1 cellular context compared by ENCODE assay signal in genomic region chr9:87586731-87587355, GRCh38.
TF ChIP-seq lines count a peak whose summit lies in the region.

No MANE protein-coding gene starts in this region.

TF ChIP-seq in HepG2, 621 proteins besides CTCF, POLR2A, EP300 and RAD21 (continued from another document):
- TF ChIP-seq PRDM10 (CRISPR knock-in tag; IDR thresholded peaks at IDR 0.05; ENCODE audit: low read depth) (no peak), ZNF326 (CRISPR knock-in tag; IDR thresholded peaks at IDR 0.05; ENCODE audit: borderline replicate concordance) (no peak), GATAD2A (CRISPR knock-in tag; IDR thresholded peaks at IDR 0.05) (no peak), KLF6 (CRISPR knock-in tag; IDR thresholded peaks at IDR 0.05) (no peak), IRF1 (CRISPR knock-in tag; IDR thresholded peaks at IDR 0.05; ENCODE audit: low read depth) (no peak)
